1 cellular context compared by ENCODE assay signal in the genomic region with DNA sequence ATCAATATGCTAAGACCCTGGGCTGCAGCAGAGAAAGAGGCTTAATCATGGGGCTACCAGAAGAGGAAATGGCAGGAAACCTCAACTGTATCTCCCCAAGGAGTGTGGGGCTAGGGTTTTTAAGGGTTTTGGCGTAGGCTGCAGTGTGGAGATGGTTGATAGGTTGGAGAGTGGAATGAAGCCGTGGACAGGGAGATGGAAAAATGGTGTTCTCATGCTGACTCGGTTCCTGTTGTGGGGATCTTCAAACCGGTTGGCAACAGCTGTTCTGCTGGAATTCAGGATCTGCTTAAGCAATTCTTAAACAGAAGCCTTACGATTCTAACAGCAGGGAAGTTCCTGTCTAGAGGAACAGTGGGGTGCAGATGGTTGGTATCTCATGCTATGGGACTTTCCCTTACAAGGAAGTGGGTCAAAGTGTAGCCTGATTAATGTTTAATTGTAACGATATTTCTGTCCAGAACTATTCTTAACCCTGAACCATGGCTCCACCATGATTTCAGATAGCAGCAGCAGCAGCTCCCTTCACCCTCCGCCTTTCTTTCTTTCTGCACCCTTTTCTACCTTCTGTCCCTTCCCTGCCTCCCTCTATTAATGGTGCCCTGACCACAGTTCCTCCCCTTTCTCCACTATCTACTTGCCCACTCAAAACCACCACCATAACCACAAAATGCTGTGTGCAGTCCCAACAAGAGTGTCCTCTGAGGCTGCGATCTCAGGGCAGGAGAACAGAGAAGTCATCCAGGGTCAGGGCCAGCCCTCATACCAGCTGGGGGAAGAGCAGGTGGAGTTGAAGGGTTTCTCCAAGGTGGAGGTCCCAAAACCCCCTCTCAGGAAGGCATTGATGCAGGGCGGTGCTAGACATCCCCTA.
TF ChIP-seq lines count a peak whose summit lies in the region.

No MANE protein-coding gene starts in this region.

TF ChIP-seq in GM23338, 12 proteins besides CTCF, POLR2A, EP300 and RAD21 (continued from another document):
- TF ChIP-seq, protein P1, sequence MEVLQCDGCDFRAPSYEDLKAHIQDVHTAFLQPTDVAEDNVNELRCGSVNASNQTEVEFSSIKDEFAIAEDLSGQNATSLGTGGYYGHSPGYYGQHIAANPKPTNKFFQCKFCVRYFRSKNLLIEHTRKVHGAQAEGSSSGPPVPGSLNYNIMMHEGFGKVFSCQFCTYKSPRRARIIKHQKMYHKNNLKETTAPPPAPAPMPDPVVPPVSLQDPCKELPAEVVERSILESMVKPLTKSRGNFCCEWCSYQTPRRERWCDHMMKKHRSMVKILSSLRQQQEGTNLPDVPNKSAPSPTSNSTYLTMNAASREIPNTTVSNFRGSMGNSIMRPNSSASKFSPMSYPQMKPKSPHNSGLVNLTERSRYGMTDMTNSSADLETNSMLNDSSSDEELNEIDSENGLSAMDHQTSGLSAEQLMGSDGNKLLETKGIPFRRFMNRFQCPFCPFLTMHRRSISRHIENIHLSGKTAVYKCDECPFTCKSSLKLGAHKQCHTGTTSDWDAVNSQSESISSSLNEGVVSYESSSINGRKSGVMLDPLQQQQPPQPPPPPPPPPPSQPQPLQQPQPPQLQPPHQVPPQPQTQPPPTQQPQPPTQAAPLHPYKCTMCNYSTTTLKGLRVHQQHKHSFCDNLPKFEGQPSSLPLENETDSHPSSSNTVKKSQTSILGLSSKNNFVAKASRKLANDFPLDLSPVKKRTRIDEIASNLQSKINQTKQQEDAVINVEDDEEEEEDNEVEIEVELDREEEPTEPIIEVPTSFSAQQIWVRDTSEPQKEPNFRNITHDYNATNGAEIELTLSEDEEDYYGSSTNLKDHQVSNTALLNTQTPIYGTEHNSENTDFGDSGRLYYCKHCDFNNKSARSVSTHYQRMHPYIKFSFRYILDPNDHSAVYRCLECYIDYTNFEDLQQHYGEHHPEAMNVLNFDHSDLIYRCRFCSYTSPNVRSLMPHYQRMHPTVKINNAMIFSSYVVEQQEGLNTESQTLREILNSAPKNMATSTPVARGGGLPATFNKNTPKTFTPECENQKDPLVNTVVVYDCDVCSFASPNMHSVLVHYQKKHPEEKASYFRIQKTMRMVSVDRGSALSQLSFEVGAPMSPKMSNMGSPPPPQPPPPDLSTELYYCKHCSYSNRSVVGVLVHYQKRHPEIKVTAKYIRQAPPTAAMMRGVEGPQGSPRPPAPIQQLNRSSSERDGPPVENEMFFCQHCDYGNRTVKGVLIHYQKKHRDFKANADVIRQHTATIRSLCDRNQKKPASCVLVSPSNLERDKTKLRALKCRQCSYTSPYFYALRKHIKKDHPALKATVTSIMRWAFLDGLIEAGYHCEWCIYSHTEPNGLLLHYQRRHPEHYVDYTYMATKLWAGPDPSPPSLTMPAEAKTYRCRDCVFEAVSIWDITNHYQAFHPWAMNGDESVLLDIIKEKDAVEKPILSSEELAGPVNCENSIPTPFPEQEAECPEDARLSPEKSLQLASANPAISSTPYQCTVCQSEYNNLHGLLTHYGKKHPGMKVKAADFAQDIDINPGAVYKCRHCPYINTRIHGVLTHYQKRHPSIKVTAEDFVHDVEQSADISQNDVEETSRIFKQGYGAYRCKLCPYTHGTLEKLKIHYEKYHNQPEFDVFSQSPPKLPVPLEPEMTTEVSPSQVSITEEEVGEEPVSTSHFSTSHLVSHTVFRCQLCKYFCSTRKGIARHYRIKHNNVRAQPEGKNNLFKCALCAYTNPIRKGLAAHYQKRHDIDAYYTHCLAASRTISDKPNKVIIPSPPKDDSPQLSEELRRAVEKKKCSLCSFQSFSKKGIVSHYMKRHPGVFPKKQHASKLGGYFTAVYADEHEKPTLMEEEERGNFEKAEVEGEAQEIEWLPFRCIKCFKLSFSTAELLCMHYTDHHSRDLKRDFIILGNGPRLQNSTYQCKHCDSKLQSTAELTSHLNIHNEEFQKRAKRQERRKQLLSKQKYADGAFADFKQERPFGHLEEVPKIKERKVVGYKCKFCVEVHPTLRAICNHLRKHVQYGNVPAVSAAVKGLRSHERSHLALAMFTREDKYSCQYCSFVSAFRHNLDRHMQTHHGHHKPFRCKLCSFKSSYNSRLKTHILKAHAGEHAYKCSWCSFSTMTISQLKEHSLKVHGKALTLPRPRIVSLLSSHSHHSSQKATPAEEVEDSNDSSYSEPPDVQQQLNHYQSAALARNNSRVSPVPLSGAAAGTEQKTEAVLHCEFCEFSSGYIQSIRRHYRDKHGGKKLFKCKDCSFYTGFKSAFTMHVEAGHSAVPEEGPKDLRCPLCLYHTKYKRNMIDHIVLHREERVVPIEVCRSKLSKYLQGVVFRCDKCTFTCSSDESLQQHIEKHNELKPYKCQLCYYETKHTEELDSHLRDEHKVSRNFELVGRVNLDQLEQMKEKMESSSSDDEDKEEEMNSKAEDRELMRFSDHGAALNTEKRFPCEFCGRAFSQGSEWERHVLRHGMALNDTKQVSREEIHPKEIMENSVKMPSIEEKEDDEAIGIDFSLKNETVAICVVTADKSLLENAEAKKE (CRISPR knock-in tag; IDR thresholded peaks at IDR 0.05), result no peak
TF ChIP-seq in GM23338: peak in this region for 0.
